1 cellular context compared by ENCODE assay signal in the genomic region with DNA sequence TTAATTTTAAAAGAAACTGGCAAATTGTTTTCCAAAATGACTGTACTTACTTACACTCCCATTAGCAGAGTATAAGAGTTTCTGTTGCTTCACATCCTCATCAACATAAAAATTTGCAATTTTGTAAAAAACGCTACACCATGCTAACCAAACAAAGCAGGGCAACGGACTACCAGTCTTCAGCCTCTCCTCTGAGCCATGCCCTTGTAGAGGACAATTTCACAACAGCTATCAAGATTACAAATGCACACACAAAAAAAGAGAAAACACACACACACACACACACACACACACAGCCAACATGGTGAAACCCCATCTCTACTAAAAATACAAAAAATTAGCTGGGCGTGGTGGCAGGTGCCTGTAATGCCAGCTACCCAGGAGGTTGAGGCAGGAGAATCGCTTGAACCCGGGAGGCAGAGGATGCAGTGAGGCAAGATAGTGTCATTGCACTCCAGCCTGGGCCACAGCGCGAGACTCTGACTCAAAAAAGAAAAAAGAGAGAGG.
TF ChIP-seq lines count a peak whose summit lies in the region.

No MANE protein-coding gene starts in this region.

TF ChIP-seq in IMR-90, 13 proteins besides CTCF, POLR2A, EP300 and RAD21:
- no peak for TF ChIP-seq RCOR1 (IDR thresholded peaks at IDR 0.05; ENCODE audit: insufficient replicate concordance, low read length)
- no peak for TF ChIP-seq BHLHE40 (IDR thresholded peaks at IDR 0.05; ENCODE audit: low read depth, low read length)
- no peak for TF ChIP-seq FOS (IDR thresholded peaks at IDR 0.05; ENCODE audit: low read depth, low read length)
- TF ChIP-seq MXI1 (IDR thresholded peaks at IDR 0.05; ENCODE audit: borderline replicate concordance, low read depth, low read length): no peak
- TF ChIP-seq, protein P1, sequence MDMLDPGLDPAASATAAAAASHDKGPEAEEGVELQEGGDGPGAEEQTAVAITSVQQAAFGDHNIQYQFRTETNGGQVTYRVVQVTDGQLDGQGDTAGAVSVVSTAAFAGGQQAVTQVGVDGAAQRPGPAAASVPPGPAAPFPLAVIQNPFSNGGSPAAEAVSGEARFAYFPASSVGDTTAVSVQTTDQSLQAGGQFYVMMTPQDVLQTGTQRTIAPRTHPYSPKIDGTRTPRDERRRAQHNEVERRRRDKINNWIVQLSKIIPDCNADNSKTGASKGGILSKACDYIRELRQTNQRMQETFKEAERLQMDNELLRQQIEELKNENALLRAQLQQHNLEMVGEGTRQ (IDR thresholded peaks at IDR 0.05; ENCODE audit: low read depth, low read length): no peak
- TF ChIP-seq MAZ (IDR thresholded peaks at IDR 0.05; ENCODE audit: borderline replicate concordance, low read depth, low read length): no peak
- TF ChIP-seq CHD1 (IDR thresholded peaks at IDR 0.05; ENCODE audit: low read depth, low read length): no peak
- TF ChIP-seq, protein P2, sequence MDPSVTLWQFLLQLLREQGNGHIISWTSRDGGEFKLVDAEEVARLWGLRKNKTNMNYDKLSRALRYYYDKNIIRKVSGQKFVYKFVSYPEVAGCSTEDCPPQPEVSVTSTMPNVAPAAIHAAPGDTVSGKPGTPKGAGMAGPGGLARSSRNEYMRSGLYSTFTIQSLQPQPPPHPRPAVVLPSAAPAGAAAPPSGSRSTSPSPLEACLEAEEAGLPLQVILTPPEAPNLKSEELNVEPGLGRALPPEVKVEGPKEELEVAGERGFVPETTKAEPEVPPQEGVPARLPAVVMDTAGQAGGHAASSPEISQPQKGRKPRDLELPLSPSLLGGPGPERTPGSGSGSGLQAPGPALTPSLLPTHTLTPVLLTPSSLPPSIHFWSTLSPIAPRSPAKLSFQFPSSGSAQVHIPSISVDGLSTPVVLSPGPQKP (IDR thresholded peaks at IDR 0.05; ENCODE audit: borderline replicate concordance, low read depth, low read length): no peak
- TF ChIP-seq NFE2L2 (IDR thresholded peaks at IDR 0.05; ENCODE audit: low read depth, low read length): no peak
- TF ChIP-seq CEBPB (IDR thresholded peaks at IDR 0.05; ENCODE audit: low read depth, low read length): no peak
- TF ChIP-seq SMC3 (IDR thresholded peaks at IDR 0.05; ENCODE audit: low read depth, low read length): no peak
- no peak for TF ChIP-seq RFX5 (IDR thresholded peaks at IDR 0.05; ENCODE audit: low read depth, low read length)
- no peak for TF ChIP-seq MAFK (IDR thresholded peaks at IDR 0.05; ENCODE audit: low read depth, low read length)
